Comparison of ENCODE assay signal across 16 cellular contexts in genomic region chr11:9150944-9151343, GRCh38. TPM values are rescaled to one million over a fixed set of nuclear protein-coding genes. Genes with fewer than 3 reads are reported as not detected.
"Had no signal": no experiment of that assay in that cellular context is flagged by ENCODE, and none has a peak within 500 bp of the region (broad histone marks: within the 10 kb centered on the region; RNA-seq: fewer than 3 reads in every experiment).

No MANE protein-coding gene starts in this region.

- H3K27me3 ChIP-seq: cardiac muscle cell, ovary, stomach had no signal

- DNase-seq: activated CD4-positive, alpha-beta T cell treated with anti-CD3 and anti-CD28 coated beads for 1 hour; activated CD4-positive, alpha-beta T cell treated with anti-CD3 and anti-CD28 coated beads, Interleukin-2, amount 50 U/mL, for 48 hours; activated CD8-positive, alpha-beta memory T cell treated with anti-CD3 and anti-CD28 coated beads, Interleukin-2, amount 10 ng/mL, durations not matched to agents 7 days and 5 days; activated effector memory CD4-positive, alpha-beta T cell treated with anti-CD3 and anti-CD28 coated beads, Interleukin-2, amount 50 U/mL, for 16 hours; activated T-cell treated with anti-CD3 and anti-CD28 coated beads, Interleukin-2, amount 50 U/mL, for 24 hours; amygdala; effector CD8-positive, alpha-beta T cell; head of caudate nucleus; mesendoderm; nephron progenitor cell; ovary; stomach; T-helper 9 cell had no signal

- H3K36me3 ChIP-seq: ovary had no signal

- H3K4me3 ChIP-seq: cardiac muscle cell, coronary artery, ovary, stomach, thoracic aorta had no signal

- H3K9me3 ChIP-seq: ovary, stomach, thoracic aorta had no signal

RNA-seq across cellular contexts. Expression of gene SCUBE2, which starts 59.5 kb away (rescaled TPM):
- total RNA-seq: activated CD8-positive, alpha-beta memory T cell treated with anti-CD3 and anti-CD28 coated beads, Interleukin-2, amount 10 ng/mL, durations not matched to agents 7 days and 5 days had no signal
